In genomic region chr9:134410835-134411217, GRCh38 we compare ENCODE assay signal across 1 cellular context.
A peak's percentile ranks its signal among the peaks of the same experiment; 100 is the strongest.
TF ChIP-seq lines count a peak whose summit lies in the region.

No MANE protein-coding gene starts in this region.

TF ChIP-seq in HEK293, 187 proteins besides CTCF, POLR2A, EP300 and RAD21:
- no peak for TF ChIP-seq ZNF302 (tag by site-specific recombination; IDR thresholded peaks at IDR 0.05; ENCODE audit: low read depth)
- TF ChIP-seq SCRT1 (tag by site-specific recombination; IDR thresholded peaks at IDR 0.05; ENCODE audit: borderline replicate concordance) = no peak
- TF ChIP-seq ZIC2 (tag by site-specific recombination; IDR thresholded peaks at IDR 0.05) = peak; percentile 47; the same call in 1 of the 2 replicates
